Comparison of ENCODE assay signal across 9 cellular contexts in genomic region chr12:56332512-56333196, GRCh38. TPM values are rescaled to one million over a fixed set of nuclear protein-coding genes. Genes with fewer than 3 reads are reported as not detected.
DNase-seq lines count a peak whose midpoint lies in the region; ATAC-seq, FAIRE-seq and TF ChIP-seq lines count a peak whose summit lies in the region.
"Had no signal": no experiment of that assay in that cellular context is flagged by ENCODE, and none has a peak within 500 bp of the region (broad histone marks: within the 10 kb centered on the region; RNA-seq: fewer than 3 reads in every experiment).

No MANE protein-coding gene starts in this region.

- peak overlapping the region; percentile 94 for H3K4me3 ChIP-seq in CD8-positive, alpha-beta memory T cell (ENCODE audit: low read length)
- peak overlapping the region; percentile 72; the same call in 1 of the 2 replicates for H3K4me3 ChIP-seq in PC-3 (ENCODE audit: low read length)
- H3K4me3 ChIP-seq in endothelial cell of umbilical vein (replicated peaks in 1 of 3; ENCODE audit: insufficient read depth in 1 of 3, low read depth in 1 of 3, low read length in 3 of 3): peak overlapping the region in 2 of 3 experiments; percentile 49 to 70
- peak overlapping the region; percentile 77 for H3K4me3 ChIP-seq in parathyroid adenoma (ENCODE audit: low read depth, low read length)

- TF ChIP-seq CTCF in PC-3 (conservative IDR thresholded peaks at IDR 0.05; ENCODE audit: low read depth, low read length): no peak
- TF ChIP-seq CTCF in endothelial cell of umbilical vein (IDR thresholded peaks at IDR 0.05; ENCODE audit: extremely low read depth in 1 of 2, insufficient read depth in 1 of 2, low read depth in 1 of 2, low read length in 2 of 2): no peak
- TF ChIP-seq CTCF in parathyroid adenoma (IDR thresholded peaks at IDR 0.05): no peak

- H3K36me3 ChIP-seq in CD8-positive, alpha-beta memory T cell (ENCODE audit: insufficient read depth, low read length): peaks cover 6% of the 10 kb centered on the region
- H3K36me3 ChIP-seq in PC-3 (ENCODE audit: low read depth, low read length) (no peaks in the 10 kb centered on the region), endothelial cell of umbilical vein (ENCODE audit: control insufficient read depth in 2 of 2, extremely low read depth in 1 of 2, insufficient read depth in 2 of 2, low read length in 2 of 2) (no peaks in the 10 kb centered on the region), parathyroid adenoma (ENCODE audit: control insufficient read depth, insufficient read depth, low read length) (no peaks in the 10 kb centered on the region)

- H3K27me3 Mint-ChIP-seq in CD8-positive, alpha-beta memory T cell: peaks cover 0 to 5% of the 10 kb centered on the region in 2 donors

- peak overlapping the region; percentile 91; the same call in 1 of the 2 replicates for H3K9ac ChIP-seq in PC-3 (ENCODE audit: low read length)
- H3K9ac ChIP-seq in endothelial cell of umbilical vein (replicated peaks; ENCODE audit: extremely low read depth, insufficient read depth, low read length): peak overlapping the region; percentile 89
- H3K9ac ChIP-seq in parathyroid adenoma: no peak overlapping the region

- peaks cover 21% of the 10 kb centered on the region for H3K4me1 ChIP-seq in CD8-positive, alpha-beta memory T cell (ENCODE audit: insufficient read depth, low read length)
- peaks cover 20% of the 10 kb centered on the region for H3K4me1 ChIP-seq in PC-3 (ENCODE audit: insufficient read depth, low read length)
- peaks cover 16% of the 10 kb centered on the region for H3K4me1 ChIP-seq in endothelial cell of umbilical vein (ENCODE audit: control insufficient read depth, extremely low read depth, insufficient read depth, low read length)
- H3K4me1 ChIP-seq in parathyroid adenoma: peaks cover 12% of the 10 kb centered on the region

- H3K9me1 ChIP-seq in endothelial cell of umbilical vein (replicated peaks; ENCODE audit: control insufficient read depth, extremely low read depth, insufficient read depth, low read length): no peaks in the 10 kb centered on the region

- dilution Hi-C loops in endothelial cell of umbilical vein (cut with MboI; ENCODE audit: extremely low pct_ligation_motif_present, low sequenced_read_pairs): no loop called here

- FAIRE-seq in endothelial cell of umbilical vein (lab: Jason Lieb, UNC): no peak

- TF ChIP-seq POLR2A in endothelial cell of umbilical vein (IDR thresholded peaks at IDR 0.05; ENCODE audit: low read depth, low read length): no peak

- H3K4me3 Mint-ChIP-seq in CD8-positive, alpha-beta memory T cell: peak overlapping the region; percentile 96 to 99 (median 97)

- no peaks in the 10 kb centered on the region for H4K20me1 ChIP-seq in PC-3 (ENCODE audit: low read length)
- no peaks in the 10 kb centered on the region for H4K20me1 ChIP-seq in endothelial cell of umbilical vein (replicated peaks; ENCODE audit: control insufficient read depth, extremely low read depth, insufficient read depth, low read length)

- H3K27ac Mint-ChIP-seq in CD8-positive, alpha-beta memory T cell: peak overlapping the region; percentile 100

- H3K9me2 ChIP-seq in PC-3 (replicated peaks; ENCODE audit: low read length): no peaks in the 10 kb centered on the region

- peaks cover 0 to 5% (median 0%) of the 10 kb centered on the region in 5 donors for H3K9me3 Mint-ChIP-seq in CD8-positive, alpha-beta memory T cell

- H3K4me2 ChIP-seq in PC-3 (ENCODE audit: low read length) (peak overlapping the region; percentile 93), endothelial cell of umbilical vein (ENCODE audit: insufficient read depth, low read length) (peak overlapping the region; percentile 85), parathyroid adenoma (ENCODE audit: low read length) (peak overlapping the region; percentile 82)

- no peaks in the 10 kb centered on the region for H3K9me3 ChIP-seq in CD8-positive, alpha-beta memory T cell (ENCODE audit: low read length)
- H3K9me3 ChIP-seq in PC-3 (ENCODE audit: low read length): no peaks in the 10 kb centered on the region
- no peaks in the 10 kb centered on the region for H3K9me3 ChIP-seq in endothelial cell of umbilical vein (replicated peaks; ENCODE audit: control insufficient read depth, insufficient read depth, low read length)
- no peaks in the 10 kb centered on the region for H3K9me3 ChIP-seq in parathyroid adenoma (ENCODE audit: control insufficient read depth, low read length)

- H3K4me1 Mint-ChIP-seq in CD8-positive, alpha-beta memory T cell: peaks cover 22 to 41% (median 37%) of the 10 kb centered on the region in 3 donors

- no peaks in the 10 kb centered on the region for H3F3A ChIP-seq in PC-3 (ENCODE audit: low read length, unreplicated experiment)

- no peak for ATAC-seq in PC-3

- no TSS peak for BruUV-seq in PC-3 (replicated peaks; lab: Mats Ljungman, UMichigan)
- no TSS peak for BruUV-seq in endothelial cell of umbilical vein (replicated peaks; lab: Mats Ljungman, UMichigan)

- H3K36me3 Mint-ChIP-seq in CD8-positive, alpha-beta memory T cell: peaks cover 4 to 29% (median 4%) of the 10 kb centered on the region in 3 donors

- CTCF ChIA-PET in CD8-positive, alpha-beta memory T cell (lab: Charles Lee): interaction anchor here (1.2 to 8.1 kb wide), 4 partner anchors 16 to 74 kb away, joined by 3 to 49 read pairs (median 6); partner anchors contain the start of genes ANKRD52, CNPY2 and STAT2
- CTCF ChIA-PET in PC-3 (lab: Charles Lee): no interaction called here
- CTCF ChIA-PET in endothelial cell of umbilical vein (lab: Charles Lee): interaction anchor here (0.8 to 2.7 kb wide), 7 partner anchors 13 to 143 kb away, joined by 3 to 13 read pairs (median 4); partner anchors contain the start of genes CNPY2, SMARCC2, STAT2 and TIMELESS

- no peaks in the 10 kb centered on the region for H3K79me2 ChIP-seq in PC-3 (ENCODE audit: low read length)
- H3K79me2 ChIP-seq in endothelial cell of umbilical vein (ENCODE audit: control insufficient read depth, insufficient read depth, low read length): no peaks in the 10 kb centered on the region
- peaks cover 4% of the 10 kb centered on the region for H3K79me2 ChIP-seq in parathyroid adenoma

- no peaks in the 10 kb centered on the region for H3K27me3 ChIP-seq in CD8-positive, alpha-beta memory T cell (ENCODE audit: insufficient read depth, low read length, poor library complexity, severe bottlenecking)
- H3K27me3 ChIP-seq in PC-3 (ENCODE audit: low read length) (no peaks in the 10 kb centered on the region), endothelial cell of umbilical vein (ENCODE audit: control insufficient read depth in 2 of 2, insufficient read depth in 2 of 2, low read length in 2 of 2) (no peaks in the 10 kb centered on the region), parathyroid adenoma (ENCODE audit: control insufficient read depth, insufficient read depth, low read length) (no peaks in the 10 kb centered on the region)

- H2AFZ ChIP-seq in PC-3 (ENCODE audit: low read length) (no peak overlapping the region), endothelial cell of umbilical vein (ENCODE audit: low read depth, low read length) (peak overlapping the region; percentile 63), parathyroid adenoma (peak overlapping the region; percentile 88)

- POLR2A ChIA-PET in CD8-positive, alpha-beta memory T cell (lab: Charles Lee): interaction anchor here (0.7 to 2.7 kb wide), 5 partner anchors 17 to 359 kb away, joined by 3 to 19 read pairs (median 12); partner anchors contain the start of genes CNPY2, RAB5B, STAT2 and TIMELESS
- POLR2A ChIA-PET in PC-3 (lab: Charles Lee; ENCODE audit: unreplicated experiment): interaction anchor here (0.6 to 0.9 kb wide), 2 partner anchors 17 to 41 kb away, joined by 4 to 6 read pairs; partner anchors contain the start of gene CNPY2
- POLR2A ChIA-PET in endothelial cell of umbilical vein (lab: Charles Lee): interaction anchor here (0.7 to 1.0 kb wide), 3 partner anchors 12 to 27 kb away, joined by 4 to 5 read pairs (median 4); partner anchors contain the start of genes CNPY2 and STAT2

- no peak for DNase-seq in CD8-positive, alpha-beta memory T cell
- DNase-seq in PC-3: no peak
- no peak for DNase-seq in endothelial cell of umbilical vein (ENCODE audit: low read depth, low spot score)
- no peak for DNase-seq in GM19240 (ENCODE audit: insufficient read length, low spot score)
- no peak for DNase-seq in C1 segment of cervical spinal cord (lab: John Stamatoyannopoulos, UW)
- DNase-seq in D341Med (ENCODE audit: low spot score): no peak
- no peak for DNase-seq in DMS 273 treated with DMSO at 0.1 percent for 48 hours (lab: John Stamatoyannopoulos, UW)

- peak overlapping the region; percentile 99 for H3K27ac ChIP-seq in CD8-positive, alpha-beta memory T cell (ENCODE audit: low read depth, low read length)
- H3K27ac ChIP-seq in PC-3 (ENCODE audit: low read length) (no peak overlapping the region; the same call in 1 of the 2 replicates), endothelial cell of umbilical vein (ENCODE audit: insufficient read depth, low read depth, low read length) (peak overlapping the region; percentile 97), parathyroid adenoma (peak overlapping the region; percentile 93)

- intact Hi-C loops in PC-3 (cut with micrococcal nuclease) (no loop called here), endothelial cell of umbilical vein (cut with micrococcal nuclease) (loop anchor here (1.0 kb wide), 1 partner anchor 32 kb away; the partner anchor contains the start of gene CS)

RNA-seq across cellular contexts. Expression of gene PAN2, which starts 1.1 kb away (rescaled TPM):
- total RNA-seq in CD8-positive, alpha-beta memory T cell: 10 to 100 TPM; 36.6 to 40.4 TPM
- 5.4 TPM for polyA plus RNA-seq in CD8-positive, alpha-beta memory T cell
- total RNA-seq in PC-3 (2014; rRNA removed) (15.3 and 27.1 TPM in 2 replicates), endothelial cell of umbilical vein (21.5 and 24.4 TPM in 2 replicates)
- 21.0 and 21.9 TPM in 2 replicates for polyA plus RNA-seq in endothelial cell of umbilical vein
- 7.7 and 9.1 TPM in 2 replicates for polyA plus RNA-seq in endothelial cell of umbilical vein (2011; cell fraction: cytosol; rRNA removed)
- polyA plus RNA-seq in endothelial cell of umbilical vein (2011; cell fraction: nucleus; rRNA removed): 319 and 357 TPM in 2 replicates
- polyA plus RNA-seq in endothelial cell of umbilical vein (2012): 14.4 and 14.8 TPM in 2 replicates
- polyA minus RNA-seq in endothelial cell of umbilical vein: 41.2 and 42.8 TPM in 2 replicates
- 9.5 TPM for polyA minus RNA-seq in endothelial cell of umbilical vein (2011; cell fraction: cytosol; rRNA and poly(A)+ RNA removed)
- polyA minus RNA-seq in endothelial cell of umbilical vein (2011; cell fraction: nucleus; rRNA and poly(A)+ RNA removed): 31.3 and 47.7 TPM in 2 replicates

RNA-seq across cellular contexts. Expression of gene IL23A, which starts 6.0 kb away (rescaled TPM):
- total RNA-seq in CD8-positive, alpha-beta memory T cell: 10 to 100 TPM; 26.9 to 29.6 TPM
- 26.4 TPM for polyA plus RNA-seq in CD8-positive, alpha-beta memory T cell
- total RNA-seq in PC-3 (2014; rRNA removed) (17.5 and 18.2 TPM in 2 replicates), endothelial cell of umbilical vein (not detected in 2 replicates)
- 0.12 TPM in 1 of 2 replicates, not detected in the other for polyA plus RNA-seq in endothelial cell of umbilical vein
- 0.14 and 0.26 TPM in 2 replicates for polyA plus RNA-seq in endothelial cell of umbilical vein (2011; cell fraction: cytosol; rRNA removed)
- 0.16 and 0.60 TPM in 2 replicates for polyA plus RNA-seq in endothelial cell of umbilical vein (2011; cell fraction: nucleus; rRNA removed)
- 0.34 TPM in 1 of 2 replicates, not detected in the other for polyA plus RNA-seq in endothelial cell of umbilical vein (2012)
- 0.51 TPM in 1 of 2 replicates, not detected in the other for polyA minus RNA-seq in endothelial cell of umbilical vein
- polyA minus RNA-seq in endothelial cell of umbilical vein (2011; cell fraction: cytosol; rRNA and poly(A)+ RNA removed): not detected
- not detected in 2 replicates for polyA minus RNA-seq in endothelial cell of umbilical vein (2011; cell fraction: nucleus; rRNA and poly(A)+ RNA removed)

RNA-seq across cellular contexts. Expression of gene CNPY2, which starts 16.9 kb away (rescaled TPM):
- 100 to 1,000 TPM; 165 to 167 TPM for total RNA-seq in CD8-positive, alpha-beta memory T cell
- polyA plus RNA-seq in CD8-positive, alpha-beta memory T cell: 188 TPM
- total RNA-seq in PC-3 (2014; rRNA removed): 109 and 162 TPM in 2 replicates
- total RNA-seq in endothelial cell of umbilical vein: 166 and 183 TPM in 2 replicates
- 205 and 256 TPM in 2 replicates for polyA plus RNA-seq in endothelial cell of umbilical vein
- polyA plus RNA-seq in endothelial cell of umbilical vein (2011; cell fraction: cytosol; rRNA removed): 238 and 263 TPM in 2 replicates
- 141 and 154 TPM in 2 replicates for polyA plus RNA-seq in endothelial cell of umbilical vein (2011; cell fraction: nucleus; rRNA removed)
- 181 and 192 TPM in 2 replicates for polyA plus RNA-seq in endothelial cell of umbilical vein (2012)
- 143 and 166 TPM in 2 replicates for polyA minus RNA-seq in endothelial cell of umbilical vein
- 74.5 TPM for polyA minus RNA-seq in endothelial cell of umbilical vein (2011; cell fraction: cytosol; rRNA and poly(A)+ RNA removed)
- polyA minus RNA-seq in endothelial cell of umbilical vein (2011; cell fraction: nucleus; rRNA and poly(A)+ RNA removed): 38.9 and 39.9 TPM in 2 replicates

RNA-seq across cellular contexts. Expression of gene STAT2, which starts 27.3 kb away (rescaled TPM):
- 10 to 100 TPM; 61.6 to 63.5 TPM for total RNA-seq in CD8-positive, alpha-beta memory T cell
- 65.0 TPM for polyA plus RNA-seq in CD8-positive, alpha-beta memory T cell
- total RNA-seq in PC-3 (2014; rRNA removed) (68.8 and 73.1 TPM in 2 replicates), endothelial cell of umbilical vein (66.5 and 74.8 TPM in 2 replicates)
- 58.5 and 62.8 TPM in 2 replicates for polyA plus RNA-seq in endothelial cell of umbilical vein
- polyA plus RNA-seq in endothelial cell of umbilical vein (2011; cell fraction: cytosol; rRNA removed): 33.0 and 34.0 TPM in 2 replicates
- 228 and 244 TPM in 2 replicates for polyA plus RNA-seq in endothelial cell of umbilical vein (2011; cell fraction: nucleus; rRNA removed)
- 50.1 and 57.4 TPM in 2 replicates for polyA plus RNA-seq in endothelial cell of umbilical vein (2012)
- 97.4 and 126 TPM in 2 replicates for polyA minus RNA-seq in endothelial cell of umbilical vein
- polyA minus RNA-seq in endothelial cell of umbilical vein (2011; cell fraction: cytosol; rRNA and poly(A)+ RNA removed): 21.1 TPM
- 69.8 and 97.6 TPM in 2 replicates for polyA minus RNA-seq in endothelial cell of umbilical vein (2011; cell fraction: nucleus; rRNA and poly(A)+ RNA removed)

RNA-seq across cellular contexts. Expression of gene APOF, which starts 30.0 kb away (rescaled TPM):
- not detected for total RNA-seq in CD8-positive, alpha-beta memory T cell
- not detected for polyA plus RNA-seq in CD8-positive, alpha-beta memory T cell
- total RNA-seq in PC-3 (2014; rRNA removed) (not detected in 2 replicates), endothelial cell of umbilical vein (not detected in 2 replicates)
- polyA plus RNA-seq in endothelial cell of umbilical vein: not detected in 2 replicates
- polyA plus RNA-seq in endothelial cell of umbilical vein (2011; cell fraction: cytosol; rRNA removed): not detected in 2 replicates
- polyA plus RNA-seq in endothelial cell of umbilical vein (2011; cell fraction: nucleus; rRNA removed): not detected in 2 replicates
- not detected in 2 replicates for polyA plus RNA-seq in endothelial cell of umbilical vein (2012)
- not detected in 2 replicates for polyA minus RNA-seq in endothelial cell of umbilical vein
- not detected for polyA minus RNA-seq in endothelial cell of umbilical vein (2011; cell fraction: cytosol; rRNA and poly(A)+ RNA removed)
- not detected in 2 replicates for polyA minus RNA-seq in endothelial cell of umbilical vein (2011; cell fraction: nucleus; rRNA and poly(A)+ RNA removed)
- total RNA-seq: T-helper 2 cell treated with Interferon-gamma antibody and Interleukin-4, amounts not matched to agents 100 ng/mL and 5 ng/mL, for 36 hours had no signal

Comparison
In these comparisons a context has a peak if more than half of its experiments do, and no peak if none do; other contexts are left out.
1. RNA of gene IL23A, which starts 6.0 kb away (total RNA-seq): 26.9 to 29.6 TPM in CD8-positive, alpha-beta memory T cell and 17.5 to 18.2 TPM in PC-3; not detected in endothelial cell of umbilical vein; every median in the first group is over 10 times any median in the second.
2. Peak in every context shown above with its lines, with median percentiles within 50 percentile points of each other: H3K4me3 ChIP-seq and H3K4me2 ChIP-seq.